11 cellular contexts compared by ENCODE assay signal in genomic region chr5:110333384-110333783, GRCh38.
DNase-seq lines count a peak whose midpoint lies in the region; ATAC-seq and TF ChIP-seq lines count a peak whose summit lies in the region.
"Had no signal": no experiment of that assay in that cellular context is flagged by ENCODE, and none has a peak within 500 bp of the region (broad histone marks: within the 10 kb centered on the region; RNA-seq: fewer than 3 reads in every experiment).

No MANE protein-coding gene starts in this region.

- TF ChIP-seq POLR2A in testis (IDR thresholded peaks at IDR 0.05) (no peak), breast epithelium (IDR thresholded peaks at IDR 0.05) (no peak)

- no peaks in the 10 kb centered on the region for H3K4me1 Mint-ChIP-seq in T-helper 2 cell treated with Interferon-gamma antibody and Interleukin-4, amounts not matched to agents 5 μg/mL and 100 μg/mL, for 36 hours (ENCODE audit: low read depth)

- no peak overlapping the region for H3K4me3 ChIP-seq in left ventricle myocardium inferior
- no peak overlapping the region for H3K4me3 ChIP-seq in fibroblast of villous mesenchyme (ENCODE audit: low read depth, low read length)
- no peak overlapping the region for H3K4me3 ChIP-seq in testis
- H3K4me3 ChIP-seq in breast epithelium: no peak overlapping the region

- WGBS in testis, 2 donors: 69 to 73% methylated on average over 4 of the region's 4 CpGs

- TF ChIP-seq CTCF in left ventricle myocardium inferior (IDR thresholded peaks at IDR 0.05; ENCODE audit: borderline replicate concordance) (peak; percentile 30), fibroblast of villous mesenchyme (IDR thresholded peaks at IDR 0.05; ENCODE audit: insufficient read depth, low read depth, low read length) (peak; percentile 19), testis (IDR thresholded peaks at IDR 0.05) (no peak), breast epithelium (IDR thresholded peaks at IDR 0.05) (no peak)

- H3K27me3 Mint-ChIP-seq in T-helper 2 cell treated with Interferon-gamma antibody and Interleukin-4, amounts not matched to agents 5 μg/mL and 100 μg/mL, for 36 hours (ENCODE audit: low read depth): peaks cover 8% of the 10 kb centered on the region

- no peak overlapping the region for H3K27ac Mint-ChIP-seq in T-helper 2 cell treated with Interferon-gamma antibody and Interleukin-4, amounts not matched to agents 5 μg/mL and 100 μg/mL, for 36 hours

- H3K27ac ChIP-seq in left ventricle myocardium inferior (replicated peaks) (no peak overlapping the region), testis (no peak overlapping the region), breast epithelium (no peak overlapping the region)

- no peaks in the 10 kb centered on the region for H3K4me1 ChIP-seq in left ventricle myocardium inferior
- no peaks in the 10 kb centered on the region for H3K4me1 ChIP-seq in testis
- no peaks in the 10 kb centered on the region for H3K4me1 ChIP-seq in breast epithelium

- no peaks in the 10 kb centered on the region for H3K36me3 Mint-ChIP-seq in T-helper 2 cell treated with Interferon-gamma antibody and Interleukin-4, amounts not matched to agents 5 μg/mL and 100 μg/mL, for 36 hours (ENCODE audit: low read depth)

- intact Hi-C loops in left ventricle myocardium inferior (cut with micrococcal nuclease): no loop called here
- intact Hi-C loops in left cardiac atrium (cut with DNase I): no loop called here
- intact Hi-C loops in testis (cut with DNase I; ENCODE audit: low total_unique reads): no loop called here
- intact Hi-C loops in breast epithelium (cut with DNase I; ENCODE audit: low total_unique reads): no loop called here

- H3K9me3 ChIP-seq in left ventricle myocardium inferior (replicated peaks): no peaks in the 10 kb centered on the region
- H3K9me3 ChIP-seq in testis: no peaks in the 10 kb centered on the region
- no peaks in the 10 kb centered on the region for H3K9me3 ChIP-seq in breast epithelium

- DNase-seq in left ventricle myocardium inferior: no peak
- DNase-seq in left cardiac atrium: no peak
- peak; percentile 66 for DNase-seq in NCI-H82 (lab: John Stamatoyannopoulos, UW)
- DNase-seq in fibroblast of villous mesenchyme (ENCODE audit: low read depth): no peak
- DNase-seq in testis: peak; percentile 27
- DNase-seq in T-helper 2 cell treated with Interferon-gamma antibody and Interleukin-4, amounts not matched to agents 5 μg/mL and 100 μg/mL, for 36 hours (ENCODE audit: low spot score): no peak
- DNase-seq in breast epithelium (ENCODE audit: low spot score in 2 of 2): no peak
- DNase-seq: anterior cingulate cortex, left ventricle myocardium superior, retina had no signal

- H3K27me3 ChIP-seq in left ventricle myocardium inferior (ENCODE audit: low read depth) (peaks cover 8% of the 10 kb centered on the region), testis (no peaks in the 10 kb centered on the region), breast epithelium (no peaks in the 10 kb centered on the region)

- H3K9me3 Mint-ChIP-seq in T-helper 2 cell treated with Interferon-gamma antibody and Interleukin-4, amounts not matched to agents 5 μg/mL and 100 μg/mL, for 36 hours: no peaks in the 10 kb centered on the region

- H3K36me3 ChIP-seq in left ventricle myocardium inferior (no peaks in the 10 kb centered on the region), testis (ENCODE audit: low read depth, missing control alignments) (no peaks in the 10 kb centered on the region), breast epithelium (no peaks in the 10 kb centered on the region)

- H3K4me3 Mint-ChIP-seq in T-helper 2 cell treated with Interferon-gamma antibody and Interleukin-4, amounts not matched to agents 5 μg/mL and 100 μg/mL, for 36 hours: no peak overlapping the region

- no peak for ATAC-seq in left cardiac atrium
- ATAC-seq in GM21825 (IDR thresholded peaks at IDR 0.05; ENCODE audit: unreplicated experiment): no peak
- ATAC-seq: left ventricle myocardium superior had no signal

Comparison
In these comparisons a context has a peak if more than half of its experiments do, and no peak if none do; other contexts are left out.
1. DNase-seq: peak in NCI-H82 (single experiment) and testis (single experiment); none in left ventricle myocardium inferior (single experiment), left cardiac atrium (single experiment), fibroblast of villous mesenchyme (single experiment), T-helper 2 cell treated with Interferon-gamma antibody and Interleukin-4, amounts not matched to agents 5 μg/mL and 100 μg/mL, for 36 hours (single experiment) and breast epithelium (0 of 2).
2. CTCF ChIP-seq: peak in left ventricle myocardium inferior (single experiment) and fibroblast of villous mesenchyme (single experiment); none in testis (0 of 3) and breast epithelium (0 of 3).